In genomic region chr15:85443593-85444328, GRCh38 we compare ENCODE assay signal across 8 cellular contexts.
A peak's percentile ranks its signal among the peaks of the same experiment; 100 is the strongest.
DNase-seq lines count a peak whose midpoint lies in the region; ATAC-seq and TF ChIP-seq lines count a peak whose summit lies in the region.

No MANE protein-coding gene starts in this region.

- ATAC-seq in GM19455 (IDR thresholded peaks at IDR 0.05; ENCODE audit: unreplicated experiment), result peak; percentile 87
- ATAC-seq in HG03457 (IDR thresholded peaks at IDR 0.05; ENCODE audit: unreplicated experiment), result peak; percentile 73

- H3K36me3 ChIP-seq in OCI-LY7 (ENCODE audit: insufficient read depth, low read length) (peaks cover 16% of the 10 kb centered on the region), neuronal stem cell (replicated peaks in 1 of 2; ENCODE audit: control insufficient read depth in 2 of 2, insufficient read depth in 2 of 2, low read length in 2 of 2) (no peaks in the 10 kb centered on the region)

- H3K27ac ChIP-seq in OCI-LY7 (ENCODE audit: low read depth, low read length, poor library complexity, severe bottlenecking) (peak overlapping the region; percentile 70), neuronal stem cell (replicated peaks; ENCODE audit: low read length) (peak overlapping the region; percentile 72)

- H3K18ac ChIP-seq in neuronal stem cell (ENCODE audit: low read length), result no peak overlapping the region

- H3K27me3 ChIP-seq in neuronal stem cell (ENCODE audit: control insufficient read depth in 3 of 3, insufficient read depth in 3 of 3, low read depth in 1 of 3, low read length in 3 of 3), result no peaks in the 10 kb centered on the region

- H2AFZ ChIP-seq in OCI-LY7 (ENCODE audit: low read length), result no peak overlapping the region
- H2AFZ ChIP-seq in neuronal stem cell (ENCODE audit: low read length), result no peak overlapping the region

- H3K23ac ChIP-seq in neuronal stem cell (ENCODE audit: low read depth, low read length, poor library complexity), result no peak overlapping the region

- POLR2A ChIA-PET in OCI-LY7 (lab: Charles Lee), result interaction anchor here (0.6 to 4.9 kb wide), 15 partner anchors 8 to 145 kb away, joined by 4 to 24 read pairs (median 4); partner anchors contain the start of gene AKAP13

- no peak for TF ChIP-seq CTCF in OCI-LY7 (conservative IDR thresholded peaks at IDR 0.05; ENCODE audit: low read length)
- peak; percentile 30 for TF ChIP-seq CTCF in epithelial cell of esophagus (IDR thresholded peaks at IDR 0.05; ENCODE audit: insufficient read depth, low read depth, low read length, missing control alignments)

- H3K4me1 ChIP-seq in OCI-LY7 (ENCODE audit: insufficient read depth, low read length, poor library complexity, severe bottlenecking) (peaks cover 57% of the 10 kb centered on the region), neuronal stem cell (ENCODE audit: control insufficient read depth in 2 of 2, insufficient read depth in 1 of 2, low read depth in 1 of 2, low read length in 2 of 2) (peaks cover 11 to 27% of the 10 kb centered on the region in 2 donors)

- H3K79me1 ChIP-seq in neuronal stem cell (ENCODE audit: low read depth, low read length), result no peaks in the 10 kb centered on the region

- H4K91ac ChIP-seq in neuronal stem cell (ENCODE audit: low read depth, low read length, poor library complexity), result no peak overlapping the region

- H3K9me2 ChIP-seq in OCI-LY7 (ENCODE audit: insufficient read depth, low read length), result no peaks in the 10 kb centered on the region

- H3K9me3 ChIP-seq in OCI-LY7 (ENCODE audit: low read length) (no peaks in the 10 kb centered on the region; the same call in 1 of the 2 replicates), neuronal stem cell (replicated peaks in 1 of 2; ENCODE audit: control insufficient read depth in 2 of 2, insufficient read depth in 1 of 2, low read depth in 1 of 2, low read length in 2 of 2) (peaks cover 0 to 3% of the 10 kb centered on the region in 2 donors)

- peak overlapping the region; percentile 56 for H3K4me3 ChIP-seq in OCI-LY7 (ENCODE audit: low read depth, low read length, poor library complexity, severe bottlenecking)
- H3K4me3 ChIP-seq in epithelial cell of esophagus (ENCODE audit: low read length), result no peak overlapping the region
- H3K4me3 ChIP-seq in neuronal stem cell (ENCODE audit: low read length in 2 of 2), result no peak overlapping the region

- no peak overlapping the region for H2BK120ac ChIP-seq in neuronal stem cell (ENCODE audit: low read depth, low read length)

- CTCF ChIA-PET in OCI-LY7 (lab: Charles Lee; ENCODE audit: unreplicated experiment), result interaction anchor here (1.3 to 1.4 kb wide), 2 partner anchors 9 to 54 kb away, joined by 3 to 4 read pairs; no protein-coding TSS in a partner anchor

- DNase-seq in D341Med (ENCODE audit: low spot score) (peak; percentile 40), OCI-LY7 (ENCODE audit: low spot score) (peak; percentile 52), epithelial cell of esophagus (ENCODE audit: low read depth) (peak; percentile 88), neuronal stem cell (ENCODE audit: low spot score) (peak; percentile 42), nucleus accumbens (lab: John Stamatoyannopoulos, UW) (no peak), GF-D8 (lab: John Stamatoyannopoulos, UW) (no peak)

- no CpG with 5 or more reads among the region's 6 CpGs for WGBS in neuronal stem cell (ENCODE audit: extremely low coverage in 2 of 2, insufficient read length in 2 of 2, insufficient replicate concordance in 1 of 2), 2 donors

- H2BK12ac ChIP-seq in neuronal stem cell (ENCODE audit: low read length), result no peak overlapping the region

- BruUV-seq in OCI-LY7 (replicated peaks; lab: Mats Ljungman, UMichigan), result no TSS peak

- H3K4me2 ChIP-seq in OCI-LY7 (ENCODE audit: low read length) (peak overlapping the region; percentile 80), neuronal stem cell (ENCODE audit: insufficient read depth, low read length, poor library complexity, severe bottlenecking) (no peak overlapping the region)

- H2AK5ac ChIP-seq in neuronal stem cell (ENCODE audit: low read depth, low read length), result no peak overlapping the region

- H3K9ac ChIP-seq in neuronal stem cell (ENCODE audit: low read depth, low read length, poor library complexity), result no peak overlapping the region

- no peak overlapping the region for H4K8ac ChIP-seq in neuronal stem cell (ENCODE audit: low read depth, low read length)

- no peak overlapping the region for H3K4ac ChIP-seq in neuronal stem cell (ENCODE audit: low read length)

- intact Hi-C loops in OCI-LY7 (cut with micrococcal nuclease; ENCODE audit: unreplicated experiment), result loop anchor here (1.0 to 5.0 kb wide), 2 partner anchors 36 to 60 kb away; no protein-coding TSS in a partner anchor

- H2BK5ac ChIP-seq in neuronal stem cell (ENCODE audit: low read length), result no peak overlapping the region

- peaks cover 88% of the 10 kb centered on the region for H3K79me2 ChIP-seq in OCI-LY7 (ENCODE audit: insufficient read depth, low read depth, low read length)

- no peak overlapping the region for H3K14ac ChIP-seq in neuronal stem cell (ENCODE audit: low read length)

- H4K20me1 ChIP-seq in OCI-LY7 (ENCODE audit: insufficient read depth, low read length), result peaks cover 10% of the 10 kb centered on the region; the same call in 1 of the 2 replicates

- H2BK15ac ChIP-seq in neuronal stem cell (ENCODE audit: low read length), result no peak overlapping the region

Comparison
In these comparisons a context has a peak if more than half of its experiments do, and no peak if none do; other contexts are left out.
1. DNase-seq: peak in D341Med (single experiment), OCI-LY7 (single experiment), epithelial cell of esophagus (single experiment) and neuronal stem cell (single experiment); none in nucleus accumbens (0 of 56) and GF-D8 (single experiment).